In genomic region chr9:129211686-129212085, GRCh38 we compare ENCODE assay signal across 22 cellular contexts. TPM values are rescaled to one million over a fixed set of nuclear protein-coding genes. Genes with fewer than 3 reads are reported as not detected.
DNase-seq lines count a peak whose midpoint lies in the region; ATAC-seq, FAIRE-seq and TF ChIP-seq lines count a peak whose summit lies in the region.
"Had no signal": no experiment of that assay in that cellular context is flagged by ENCODE, and none has a peak within 500 bp of the region (broad histone marks: within the 10 kb centered on the region; RNA-seq: fewer than 3 reads in every experiment).

No MANE protein-coding gene starts in this region.

- no peaks in the 10 kb centered on the region for H3K79me2 ChIP-seq in HepG2 (ENCODE audit: insufficient read depth, low read length)

- TF ChIP-seq EP300 in HepG2 (IDR thresholded peaks at IDR 0.05; ENCODE audit: low read depth in 2 of 2, low read length in 2 of 2) (no peak), HepG2 (CRISPR knock-in tag; IDR thresholded peaks at IDR 0.05; ENCODE audit: borderline replicate concordance) (no peak)

- ATAC-seq in HepG2 (no peak), right lobe of liver (no peak)
- ATAC-seq: PC-3 had no signal

- no peak for TF ChIP-seq POLR2A in HepG2 (IDR thresholded peaks at IDR 0.05; ENCODE audit: insufficient read depth in 1 of 2, low read depth in 2 of 2, low read length in 2 of 2)
- no peak for TF ChIP-seq POLR2A in right lobe of liver (IDR thresholded peaks at IDR 0.05)

- DNase-seq in HepG2 (ENCODE audit: low spot score) = no peak
- no peak for DNase-seq in right lobe of liver
- no peak for DNase-seq in NT2/D1 (ENCODE audit: low read depth, low spot score)
- no peak for DNase-seq in NCI-H526 (lab: John Stamatoyannopoulos, UW)
- DNase-seq in BE2C = no peak
- DNase-seq in NCI-H748 treated with DMSO at 0.1 percent for 48 hours (lab: John Stamatoyannopoulos, UW) = no peak
- DNase-seq in activated CD4-positive, CD25-positive, alpha-beta regulatory T cell (lab: John Stamatoyannopoulos, UW) = no peak
- DNase-seq: CD8-positive, alpha-beta memory T cell; DND-41; GDM1; GOT3; IMR-90; Kasumi-1; NCI-H187; NCI-H526 treated with DMSO at 0.1 percent for 48 hours; PC-3 had no signal

- no peak overlapping the region for H3K4me2 ChIP-seq in HepG2 (ENCODE audit: low read depth, low read length)
- H3K4me2 ChIP-seq: BLaER1 treated with 17β-estradiol and CSF1 and Interleukin-3, amounts not matched to agents 10 nM and 100 nM had no signal

- TF ChIP-seq CTCF in HepG2 (CRISPR knock-in tag; IDR thresholded peaks at IDR 0.05) = no peak
- no peak for TF ChIP-seq CTCF in right lobe of liver (IDR thresholded peaks at IDR 0.05)
- no peak for TF ChIP-seq CTCF in BE2C (IDR thresholded peaks at IDR 0.05; ENCODE audit: low read depth, low read length)

- POLR2A ChIA-PET in HepG2 (lab: Yijun Ruan, JAX) = no interaction called here

- no TSS peak for BruUV-seq in HepG2 (replicated peaks; lab: Mats Ljungman, UMichigan)

- no peak overlapping the region for H3K27ac ChIP-seq in HepG2 (ENCODE audit: extremely low read length, insufficient read depth, low read length)
- H3K27ac ChIP-seq in right lobe of liver = no peak overlapping the region
- H3K27ac ChIP-seq in mesodermal cell (ENCODE audit: low read depth, low read length, severe bottlenecking) = peak overlapping the region; percentile 16
- H3K27ac ChIP-seq: BLaER1 treated with 17β-estradiol and CSF1 and Interleukin-3, amounts not matched to agents 10 nM and 100 nM; RWPE1 had no signal

- no peaks in the 10 kb centered on the region for H4K20me1 ChIP-seq in HepG2 (ENCODE audit: insufficient read depth, low read length)
- H4K20me1 ChIP-seq: BLaER1 treated with 17β-estradiol and CSF1 and Interleukin-3, amounts not matched to agents 10 nM and 100 nM had no signal

- H3K9me3 ChIP-seq in HepG2 (ENCODE audit: low read length) (no peaks in the 10 kb centered on the region), right lobe of liver (no peaks in the 10 kb centered on the region), NT2/D1 (ENCODE audit: insufficient read depth, low read length) (no peaks in the 10 kb centered on the region), mesodermal cell (ENCODE audit: control insufficient read depth, low read length) (no peaks in the 10 kb centered on the region), BE2C (no peaks in the 10 kb centered on the region)
- H3K9me3 ChIP-seq: BLaER1 treated with 17β-estradiol and CSF1 and Interleukin-3, amounts not matched to agents 10 nM and 100 nM had no signal

- intact Hi-C loops in HepG2 (cut with micrococcal nuclease; ENCODE audit: unreplicated experiment) (no loop called here), right lobe of liver (cut with DNase I) (no loop called here)

- no peak for FAIRE-seq in HepG2 (lab: Jason Lieb, UNC)
- FAIRE-seq: A204.1, D721Med, GM12891 had no signal

- H3K4me1 ChIP-seq in HepG2 (ENCODE audit: insufficient read depth, low read length) (peaks cover 32% of the 10 kb centered on the region), right lobe of liver (no peaks in the 10 kb centered on the region), NT2/D1 (ENCODE audit: insufficient read depth, insufficient read length) (peaks cover 13% of the 10 kb centered on the region), mesodermal cell (ENCODE audit: control insufficient read depth, insufficient read depth, low read length, poor library complexity, severe bottlenecking) (peaks cover 8% of the 10 kb centered on the region), BE2C (no peaks in the 10 kb centered on the region)

- H3K4me3 ChIP-seq in HepG2 (replicated peaks in 1 of 3; ENCODE audit: insufficient read depth in 1 of 3, low read depth in 2 of 3, low read length in 3 of 3) (no peak overlapping the region), right lobe of liver (no peak overlapping the region), NT2/D1 (ENCODE audit: insufficient read length, low read depth) (no peak overlapping the region), mesodermal cell (ENCODE audit: extremely low read depth, insufficient read depth, low read length, poor library complexity, severe bottlenecking) (no peak overlapping the region), BE2C (ENCODE audit: low read depth, low read length) (no peak overlapping the region)
- H3K4me3 ChIP-seq: BLaER1 treated with 17β-estradiol and CSF1 and Interleukin-3, amounts not matched to agents 10 nM and 100 nM had no signal

- peaks cover 0 to 3% of the 10 kb centered on the region in 2 experiments; a peak in 1 of 5 replicates for H3K27me3 ChIP-seq in HepG2 (ENCODE audit: control insufficient read depth in 1 of 2, insufficient read depth in 2 of 2, low read length in 2 of 2)
- no peaks in the 10 kb centered on the region for H3K27me3 ChIP-seq in right lobe of liver
- H3K27me3 ChIP-seq in NT2/D1 (ENCODE audit: insufficient read depth, insufficient read length) = no peaks in the 10 kb centered on the region
- no peaks in the 10 kb centered on the region for H3K27me3 ChIP-seq in BE2C
- H3K27me3 ChIP-seq: BLaER1 treated with 17β-estradiol and CSF1 and Interleukin-3, amounts not matched to agents 10 nM and 100 nM had no signal

- peak overlapping the region; percentile 15 for H2AFZ ChIP-seq in HepG2 (ENCODE audit: low read length)

- CTCF ChIA-PET in HepG2 (lab: Yijun Ruan, JAX; ENCODE audit: low intra/inter-chr PET ratio, low total read pairs) = no interaction called here

- in situ Hi-C loops in HepG2 (cut with HindIII; ENCODE audit: extremely low pct_ligation_motif_present, low pct_unique_long_range_greater_than_20kb) = no loop called here

- no peak for TF ChIP-seq RAD21 in HepG2 (CRISPR knock-in tag; IDR thresholded peaks at IDR 0.05)

- WGBS in HepG2 (ENCODE audit: low lambda C conversion rate) = 50% methylated on average over 3 of the region's 7 CpGs
- 43% methylated on average over 4 of the region's 7 CpGs for WGBS in right lobe of liver (ENCODE audit: insufficient coverage, low coverage, low lambda C conversion rate, missing lambda C conversion rate)
- WGBS in mesodermal cell (ENCODE audit: insufficient coverage in 2 of 2), 2 experiments = 87 to 100% methylated on average over 1 to 6 of the region's 7 CpGs

- no peaks in the 10 kb centered on the region for H3K36me3 ChIP-seq in HepG2 (replicated peaks in 1 of 2; ENCODE audit: control insufficient read depth in 1 of 2, insufficient read depth in 2 of 2, low read length in 2 of 2)
- no peaks in the 10 kb centered on the region for H3K36me3 ChIP-seq in right lobe of liver
- H3K36me3 ChIP-seq in NT2/D1 (ENCODE audit: insufficient read depth, insufficient read length, low read length) = no peaks in the 10 kb centered on the region
- H3K36me3 ChIP-seq in mesodermal cell (ENCODE audit: control insufficient read depth, insufficient read depth, low read length) = no peaks in the 10 kb centered on the region
- H3K36me3 ChIP-seq in BE2C = no peaks in the 10 kb centered on the region
- H3K36me3 ChIP-seq: BLaER1 treated with 17β-estradiol and CSF1 and Interleukin-3, amounts not matched to agents 10 nM and 100 nM had no signal

- H3K9ac ChIP-seq in HepG2 (ENCODE audit: insufficient read depth, low read depth, low read length) = no peak overlapping the region
- peak overlapping the region; percentile 33 for H3K9ac ChIP-seq in NT2/D1 (ENCODE audit: insufficient read length, low read depth)
- H3K9ac ChIP-seq: BLaER1 treated with 17β-estradiol and CSF1 and Interleukin-3, amounts not matched to agents 10 nM and 100 nM had no signal

TF ChIP-seq in HepG2, 621 proteins besides CTCF, POLR2A, EP300 and RAD21 (continues in another document):
- TF ChIP-seq TSC22D2 (CRISPR knock-in tag; IDR thresholded peaks at IDR 0.05; ENCODE audit: borderline replicate concordance) = no peak
- TF ChIP-seq RBM22 (optimal IDR thresholded peaks at IDR 0.05; ENCODE audit: low read length) = no peak
- TF ChIP-seq RFX5 (IDR thresholded peaks at IDR 0.05; ENCODE audit: low read depth, low read length) = no peak
- no peak for TF ChIP-seq SCMH1 (CRISPR knock-in tag; IDR thresholded peaks at IDR 0.05; ENCODE audit: borderline replicate concordance)
- no peak for TF ChIP-seq NFE2 (CRISPR knock-in tag; IDR thresholded peaks at IDR 0.05)
- no peak for TF ChIP-seq ZMYM3 (CRISPR knock-in tag; IDR thresholded peaks at IDR 0.05)

RNA-seq across cellular contexts. Expression of gene IER5L, which starts 33.6 kb away (rescaled TPM):
- total RNA-seq in HepG2 (2016; rRNA removed; fragmentation: Illumina TruSeq; extraction: Trizol) (2.5 and 3.3 TPM in 2 replicates), right lobe of liver (10 to 100 TPM in 3 of 6 experiments, 1 to 10 TPM in 3; 2.7 to 19.8 (median 7.8) TPM)
- 2.4 and 2.5 TPM in 2 replicates for total RNA-seq in HepG2 (2016; cell fraction: cytosol; rRNA removed; fragmentation: Illumina TruSeq; extraction: Trizol; ENCODE audit: low read depth)
- 2.6 and 3.2 TPM in 2 replicates for total RNA-seq in HepG2 (2016; cell fraction: insoluble cytoplasmic fraction; rRNA removed; fragmentation: Illumina TruSeq; extraction: Trizol)
- total RNA-seq in HepG2 (2016; cell fraction: membrane; rRNA removed; fragmentation: Illumina TruSeq; extraction: Trizol) = 2.0 and 2.7 TPM in 2 replicates
- 0.84 and 1.2 TPM in 2 replicates for total RNA-seq in HepG2 (2016; cell fraction: nucleus; rRNA removed; fragmentation: Illumina TruSeq; extraction: Trizol)
- polyA plus RNA-seq in HepG2 (2011; rRNA removed) = 1.8 and 3.6 TPM in 2 replicates
- 2.1 and 3.1 TPM in 2 replicates for polyA plus RNA-seq in HepG2 (2011; cell fraction: cytosol; rRNA removed)
- 4.4 and 4.5 TPM in 2 replicates for polyA plus RNA-seq in HepG2 (2011; cell fraction: nucleus; rRNA removed)
- 1.5 and 2.6 TPM in 2 replicates for polyA plus RNA-seq in HepG2 (2012)
- 0.59 and 0.61 TPM in 2 replicates for polyA plus RNA-seq in HepG2 (2016; cell fraction: cytosol; fragmentation: Illumina TruSeq; extraction: Trizol; ENCODE audit: low read depth)
- 2.2 and 2.5 TPM in 2 replicates for polyA plus RNA-seq in HepG2 (2016; cell fraction: insoluble cytoplasmic fraction; fragmentation: Illumina TruSeq; extraction: Trizol; ENCODE audit: low read depth)
- polyA plus RNA-seq in HepG2 (2016; cell fraction: membrane; fragmentation: Illumina TruSeq; extraction: Trizol; ENCODE audit: low read depth) = 0.52 and 0.74 TPM in 2 replicates
- 1.3 and 2.1 TPM in 2 replicates for polyA plus RNA-seq in HepG2 (2016; cell fraction: nucleus; fragmentation: Illumina TruSeq; extraction: Trizol; ENCODE audit: insufficient read depth, low read depth)
- polyA minus RNA-seq in HepG2 (2011; rRNA and poly(A)+ RNA removed; ENCODE audit: low replicate concordance) = 5.5 and 12.0 TPM in 2 replicates
- 5.6 and 6.2 TPM in 2 replicates for polyA minus RNA-seq in HepG2 (2011; cell fraction: cytosol; rRNA and poly(A)+ RNA removed)
- polyA minus RNA-seq in HepG2 (2011; cell fraction: nucleus; rRNA and poly(A)+ RNA removed) = 1.2 and 1.9 TPM in 2 replicates
- polyA plus RNA-seq in mesodermal cell (2013, experiment 1 of 2) = 75.6 TPM
- polyA plus RNA-seq in mesodermal cell (2013, experiment 2 of 2) = 55.6 TPM
- 38.6 TPM for polyA plus RNA-seq in BE2C (2012; ENCODE audit: insufficient read depth, insufficient read length, low read depth)
